8 cellular contexts compared by ENCODE assay signal in genomic region chr7:1496531-1497292, GRCh38. TPM values are rescaled to one million over a fixed set of nuclear protein-coding genes. Genes with fewer than 3 reads are reported as not detected.
"Had no signal": no experiment of that assay in that cellular context is flagged by ENCODE, and none has a peak within 500 bp of the region (broad histone marks: within the 10 kb centered on the region; RNA-seq: fewer than 3 reads in every experiment).

No MANE protein-coding gene starts in this region.

- H3K4me3 Mint-ChIP-seq: GM23338, H9, IgD-negative memory B cell had no signal

- H3K4me2 ChIP-seq: GM23338 had no signal

- H3K9me3 Mint-ChIP-seq: GM23338, H9, IgD-negative memory B cell had no signal

- H2AFZ ChIP-seq: GM23338 had no signal

- ATAC-seq: GM23338, HepG2 had no signal

- H3K4me1 Mint-ChIP-seq: GM23338, H9 had no signal

- H3K27me3 Mint-ChIP-seq: IgD-negative memory B cell had no signal

- FAIRE-seq: H1, H54, HepG2 had no signal

- H3K27ac Mint-ChIP-seq: GM23338, H9, IgD-negative memory B cell had no signal

- DNase-seq: H9, HCEC 1CT, KG1 had no signal

- H3K4me3 ChIP-seq: GM23338 had no signal

RNA-seq across cellular contexts. Expression of gene MICALL2, which starts 37.4 kb away (rescaled TPM):
- polyA plus RNA-seq: IgD-negative memory B cell had no signal
